ENCODE assay signal across 9 cellular contexts in genomic region chr6:13014551-13015378, GRCh38.
DNase-seq lines count a peak whose midpoint lies in the region; ATAC-seq and TF ChIP-seq lines count a peak whose summit lies in the region.
"Had no signal": no experiment of that assay in that cellular context is flagged by ENCODE, and none has a peak within 500 bp of the region (broad histone marks: within the 10 kb centered on the region; RNA-seq: fewer than 3 reads in every experiment).

No MANE protein-coding gene starts in this region.

- no peak overlapping the region for H3K9ac ChIP-seq in muscle layer of colon (ENCODE audit: low read length)

- intact Hi-C loops in activated CD8-positive, alpha-beta T cell treated with anti-CD3 and anti-CD28 coated beads for 36 hours (cut with micrococcal nuclease): no loop called here
- intact Hi-C loops in ovary (cut with DNase I): no loop called here

- peaks cover 8% of the 10 kb centered on the region for H3K4me1 ChIP-seq in muscle layer of colon (ENCODE audit: insufficient read depth, low read length)
- no peaks in the 10 kb centered on the region for H3K4me1 ChIP-seq in urinary bladder (ENCODE audit: insufficient read depth)
- H3K4me1 ChIP-seq in ovary (ENCODE audit: insufficient read depth): peaks cover 3% of the 10 kb centered on the region

- H3K4me3 ChIP-seq in epithelial cell of proximal tubule (ENCODE audit: low read depth, low read length): peak overlapping the region; percentile 49
- peak overlapping the region; percentile 45 to 74 for H3K4me3 ChIP-seq in muscle layer of colon (ENCODE audit: low read depth in 1 of 2, low read length in 2 of 2)
- H3K4me3 ChIP-seq in urinary bladder (ENCODE audit: low read depth, low read length): peak overlapping the region; percentile 51
- no peak overlapping the region for H3K4me3 ChIP-seq in ovary

- H3K36me3 ChIP-seq in muscle layer of colon (ENCODE audit: insufficient read depth, low read length) (no peaks in the 10 kb centered on the region), urinary bladder (ENCODE audit: insufficient read depth) (no peaks in the 10 kb centered on the region), ovary (no peaks in the 10 kb centered on the region)

- 28% methylated on average over 38 of the region's 38 CpGs for WGBS in urinary bladder
- WGBS in ovary, 3 donors: 20 to 27% (median 21%) methylated on average over 37 to 38 of the region's 38 CpGs

- TF ChIP-seq EP300 in ovary (IDR thresholded peaks at IDR 0.05): no peak

- H3K27me3 Mint-ChIP-seq in activated CD8-positive, alpha-beta T cell treated with anti-CD3 and anti-CD28 coated beads for 36 hours: peaks cover 46% of the 10 kb centered on the region
- peaks cover 61% of the 10 kb centered on the region for H3K27me3 Mint-ChIP-seq in activated CD8-positive, alpha-beta T cell treated with anti-CD3 and anti-CD28 coated beads, Interleukin-2, amount 10 ng/mL, durations not matched to agents 7 days and 5 days (ENCODE audit: low read depth)

- no peaks in the 10 kb centered on the region for H3K9me3 ChIP-seq in muscle layer of colon (ENCODE audit: low read length)
- H3K9me3 ChIP-seq in ovary: no peaks in the 10 kb centered on the region

- peak overlapping the region; percentile 15 for H3K4me3 Mint-ChIP-seq in activated CD8-positive, alpha-beta T cell treated with anti-CD3 and anti-CD28 coated beads for 36 hours
- H3K4me3 Mint-ChIP-seq in activated CD8-positive, alpha-beta T cell treated with anti-CD3 and anti-CD28 coated beads, Interleukin-2, amount 10 ng/mL, durations not matched to agents 7 days and 5 days: no peak overlapping the region

- CTCF ChIA-PET in activated CD8-positive, alpha-beta T cell treated with anti-CD3 and anti-CD28 coated beads for 36 hours (lab: Charles Lee): interaction anchor here (1.6 kb wide), 1 partner anchor 12 kb away, joined by 4 read pairs; no protein-coding TSS in a partner anchor
- CTCF ChIA-PET in activated CD8-positive, alpha-beta T cell treated with anti-CD3 and anti-CD28 coated beads, Interleukin-2, amount 10 ng/mL, durations not matched to agents 7 days and 5 days (lab: Charles Lee): no interaction called here

- H3K27ac ChIP-seq in muscle layer of colon (ENCODE audit: low read depth, low read length) (no peak overlapping the region), urinary bladder (ENCODE audit: low read depth) (no peak overlapping the region), ovary (no peak overlapping the region)

- DNase-seq in activated CD8-positive, alpha-beta T cell treated with anti-CD3 and anti-CD28 coated beads for 36 hours: no peak
- DNase-seq in activated CD8-positive, alpha-beta T cell treated with anti-CD3 and anti-CD28 coated beads, Interleukin-2, amount 10 ng/mL, durations not matched to agents 7 days and 5 days: no peak
- DNase-seq in epithelial cell of proximal tubule (ENCODE audit: low read depth) (no peak), ovary (no peak)
- DNase-seq: NCI-H2107 had no signal

- peaks cover 3% of the 10 kb centered on the region for H3K4me1 Mint-ChIP-seq in activated CD8-positive, alpha-beta T cell treated with anti-CD3 and anti-CD28 coated beads for 36 hours (ENCODE audit: low read depth)
- H3K4me1 Mint-ChIP-seq in activated CD8-positive, alpha-beta T cell treated with anti-CD3 and anti-CD28 coated beads, Interleukin-2, amount 10 ng/mL, durations not matched to agents 7 days and 5 days (ENCODE audit: low read depth): peaks cover 6% of the 10 kb centered on the region

- no peaks in the 10 kb centered on the region for H3K36me3 Mint-ChIP-seq in activated CD8-positive, alpha-beta T cell treated with anti-CD3 and anti-CD28 coated beads for 36 hours (ENCODE audit: low read depth)
- no peaks in the 10 kb centered on the region for H3K36me3 Mint-ChIP-seq in activated CD8-positive, alpha-beta T cell treated with anti-CD3 and anti-CD28 coated beads, Interleukin-2, amount 10 ng/mL, durations not matched to agents 7 days and 5 days (ENCODE audit: low read depth)

- no peak for TF ChIP-seq CTCF in activated CD8-positive, alpha-beta T cell treated with anti-CD3 and anti-CD28 coated beads for 36 hours (IDR thresholded peaks at IDR 0.05)
- no peak for TF ChIP-seq CTCF in epithelial cell of proximal tubule (conservative IDR thresholded peaks at IDR 0.05; ENCODE audit: low read depth, low read length)
- no peak for TF ChIP-seq CTCF in ovary (IDR thresholded peaks at IDR 0.05)

- no peak for ATAC-seq in activated CD8-positive, alpha-beta T cell treated with anti-CD3 and anti-CD28 coated beads for 36 hours
- no peak for ATAC-seq in activated CD8-positive, alpha-beta T cell treated with anti-CD3 and anti-CD28 coated beads, Interleukin-2, amount 10 ng/mL, durations not matched to agents 7 days and 5 days
- ATAC-seq in HG03469 (IDR thresholded peaks at IDR 0.05; ENCODE audit: unreplicated experiment) (no peak), HG03095 (IDR thresholded peaks at IDR 0.05; ENCODE audit: unreplicated experiment) (no peak)

- no peaks in the 10 kb centered on the region for H3K9me3 Mint-ChIP-seq in activated CD8-positive, alpha-beta T cell treated with anti-CD3 and anti-CD28 coated beads for 36 hours
- no peaks in the 10 kb centered on the region for H3K9me3 Mint-ChIP-seq in activated CD8-positive, alpha-beta T cell treated with anti-CD3 and anti-CD28 coated beads, Interleukin-2, amount 10 ng/mL, durations not matched to agents 7 days and 5 days (ENCODE audit: insufficient read depth)

- POLR2A ChIA-PET in activated CD8-positive, alpha-beta T cell treated with anti-CD3 and anti-CD28 coated beads for 36 hours (lab: Charles Lee): no interaction called here
- POLR2A ChIA-PET in activated CD8-positive, alpha-beta T cell treated with anti-CD3 and anti-CD28 coated beads, Interleukin-2, amount 10 ng/mL, durations not matched to agents 7 days and 5 days (lab: Charles Lee): no interaction called here

- no peak for TF ChIP-seq POLR2A in ovary (IDR thresholded peaks at IDR 0.05)

- no peak overlapping the region for H3K27ac Mint-ChIP-seq in activated CD8-positive, alpha-beta T cell treated with anti-CD3 and anti-CD28 coated beads for 36 hours
- no peak overlapping the region for H3K27ac Mint-ChIP-seq in activated CD8-positive, alpha-beta T cell treated with anti-CD3 and anti-CD28 coated beads, Interleukin-2, amount 10 ng/mL, durations not matched to agents 7 days and 5 days

- H3K27me3 ChIP-seq in muscle layer of colon (ENCODE audit: control insufficient read depth in 1 of 2, insufficient read depth in 2 of 2, low read length in 2 of 2) (peaks cover 0 to 28% of the 10 kb centered on the region in 2 donors), ovary (no peaks in the 10 kb centered on the region)
